Comparison of ENCODE assay signal across 29 cellular contexts in the genomic region with DNA sequence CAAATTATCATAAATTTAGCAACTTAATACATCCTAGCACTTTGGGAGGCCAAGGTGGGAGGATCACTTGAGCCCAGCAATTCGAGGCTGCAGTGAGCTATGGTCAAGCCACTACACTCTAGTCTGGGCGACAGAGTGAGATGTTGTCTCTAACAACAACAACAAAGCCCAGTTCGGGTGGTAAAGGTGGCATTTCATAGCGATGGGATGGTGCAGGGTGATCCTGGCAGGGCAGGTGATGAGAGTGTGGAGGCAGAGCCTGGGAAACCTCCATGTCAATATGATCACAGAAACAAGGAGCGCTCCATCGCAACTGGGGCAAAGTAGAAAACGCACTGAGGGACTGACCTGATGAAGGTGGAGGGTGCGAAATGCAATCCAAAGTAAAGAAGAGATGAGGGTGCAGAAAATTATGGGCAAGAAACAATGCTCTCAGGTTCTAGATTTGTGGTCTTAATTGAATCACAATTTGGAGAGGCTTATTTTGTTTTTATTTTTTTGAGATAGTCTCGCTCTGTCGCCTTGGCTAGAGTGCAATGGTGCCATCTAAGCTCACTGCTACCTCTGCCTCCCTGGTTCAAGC. TPM values are rescaled to one million over a fixed set of nuclear protein-coding genes. Genes with fewer than 3 reads are reported as not detected.
"Had no signal": no experiment of that assay in that cellular context is flagged by ENCODE, and none has a peak within 500 bp of the region (broad histone marks: within the 10 kb centered on the region; RNA-seq: fewer than 3 reads in every experiment).

No MANE protein-coding gene starts in this region.

- H3K9me3 ChIP-seq: colonic mucosa, gastrocnemius medialis had no signal

- H3K27me3 Mint-ChIP-seq: dendritic cell treated with granulocyte-macrophage colony-stimulating factor and Interleukin-4, amounts not matched to agents 40 ng/mL and 50 ng/mL, for 4 days had no signal

- H3K4me3 ChIP-seq: colonic mucosa, coronary artery, dorsolateral prefrontal cortex, esophagus muscularis mucosa, esophagus squamous epithelium, gastrocnemius medialis, gastroesophageal sphincter, heart left ventricle, heart right ventricle had no signal

- FAIRE-seq: colon, endometrium, endothelial cell of umbilical vein, frontal cortex had no signal

- H3K27me3 ChIP-seq: colonic mucosa, foreskin keratinocyte, heart left ventricle, heart right ventricle had no signal

- H3K27ac Mint-ChIP-seq: dendritic cell treated with granulocyte-macrophage colony-stimulating factor and Interleukin-4, amounts not matched to agents 40 ng/mL and 50 ng/mL, for 4 days; effector memory CD8-positive, alpha-beta T cell; endodermal cell had no signal

- H3K4me1 ChIP-seq: colonic mucosa, esophagus muscularis mucosa, foreskin keratinocyte, gastrocnemius medialis, gastroesophageal sphincter, heart left ventricle, heart right ventricle had no signal

- H3K36me3 ChIP-seq: colonic mucosa, esophagus muscularis mucosa, esophagus squamous epithelium, gastrocnemius medialis, gastroesophageal sphincter, heart left ventricle, heart right ventricle had no signal

- H3K27ac ChIP-seq: colonic mucosa, coronary artery, dorsolateral prefrontal cortex, epithelial cell of prostate, esophagus muscularis mucosa, esophagus squamous epithelium, foreskin keratinocyte, gastrocnemius medialis, gastroesophageal sphincter, heart left ventricle, heart right ventricle had no signal

- H3K9me3 Mint-ChIP-seq: effector memory CD8-positive, alpha-beta T cell had no signal

- H3K4me3 Mint-ChIP-seq: dendritic cell treated with granulocyte-macrophage colony-stimulating factor and Interleukin-4, amounts not matched to agents 40 ng/mL and 50 ng/mL, for 4 days; effector memory CD8-positive, alpha-beta T cell; endodermal cell had no signal

- ATAC-seq: effector memory CD8-positive, alpha-beta T cell; foreskin keratinocyte; gastrocnemius medialis; gastroesophageal sphincter; heart left ventricle; heart right ventricle had no signal

- DNase-seq: colonic mucosa; cortex of kidney; dermis blood vessel endothelial cell; dorsolateral prefrontal cortex; effector CD4-positive, alpha-beta T cell; effector CD8-positive, alpha-beta T cell; effector memory CD4-positive, alpha-beta T cell; effector memory CD8-positive, alpha-beta T cell; endodermal cell; erythroblast; esophagus squamous epithelium; foreskin fibroblast; foreskin keratinocyte; foreskin melanocyte; gastrocnemius medialis; glutamatergic neuron; heart left ventricle; heart right ventricle had no signal

RNA-seq across cellular contexts. Expression of gene CLDN5, which starts 32.8 kb away (rescaled TPM):
- total RNA-seq: fibroblast of villous mesenchyme, foreskin keratinocyte had no signal
- polyA plus RNA-seq: fibroblast of lung, foreskin keratinocyte had no signal
